Comparison of ENCODE assay signal across 10 cellular contexts in the genomic region with DNA sequence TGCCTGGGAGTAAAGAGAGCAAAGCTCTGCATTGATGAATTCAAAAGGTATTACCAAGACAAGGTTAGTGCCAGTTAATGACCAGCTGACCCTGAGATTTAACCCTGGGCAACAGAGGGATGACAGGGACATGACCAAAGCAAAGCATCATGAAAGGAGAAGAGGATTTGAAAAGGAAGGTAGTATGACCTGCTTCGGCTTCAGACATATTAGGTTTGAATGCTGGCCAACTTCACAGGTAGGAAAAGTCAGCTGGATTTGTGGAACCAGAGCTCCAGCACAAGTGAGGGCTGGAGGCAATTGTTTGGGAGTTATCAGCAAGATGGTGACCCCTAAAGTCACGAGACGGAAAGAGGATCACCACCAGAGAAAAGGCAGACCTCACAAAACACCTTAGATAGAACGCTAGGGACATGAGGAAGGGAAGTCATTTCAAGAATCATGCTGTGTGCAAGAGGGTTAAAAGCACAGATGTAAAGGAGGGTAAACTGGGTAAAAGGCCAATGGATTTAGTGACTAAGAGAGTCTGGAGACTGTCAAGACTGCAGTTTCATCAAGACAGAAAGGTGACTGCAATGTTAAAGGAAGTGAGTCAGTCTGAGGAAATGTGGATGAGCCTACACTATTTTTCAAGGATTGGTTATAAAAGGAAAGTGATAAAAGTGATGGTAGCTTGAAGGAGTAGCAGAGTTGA. TPM values are rescaled to one million over a fixed set of nuclear protein-coding genes. Genes with fewer than 3 reads are reported as not detected.
DNase-seq lines count a peak whose midpoint lies in the region; ATAC-seq and TF ChIP-seq lines count a peak whose summit lies in the region.
"Had no signal": no experiment of that assay in that cellular context is flagged by ENCODE, and none has a peak within 500 bp of the region (broad histone marks: within the 10 kb centered on the region; RNA-seq: fewer than 3 reads in every experiment).

No MANE protein-coding gene starts in this region.

- H4K91ac ChIP-seq in IMR-90 (ENCODE audit: insufficient read depth, low read depth, low read length): peak overlapping the region; percentile 87

- H3K4me1 Mint-ChIP-seq in activated T-cell treated with anti-CD3 and anti-CD28 coated beads, Interleukin-2, amount 50 U/mL, for 4 hours (ENCODE audit: low read depth): no peaks in the 10 kb centered on the region
- H3K4me1 Mint-ChIP-seq: CD4-positive, CD25-positive, alpha-beta regulatory T cell had no signal

- no peak for TF ChIP-seq CTCF in IMR-90 (conservative IDR thresholded peaks at IDR 0.05; ENCODE audit: low read depth, low read length)

- peak overlapping the region; percentile 88 for H3K14ac ChIP-seq in IMR-90 (replicated peaks; ENCODE audit: low read depth, low read length)

- H2BK20ac ChIP-seq in IMR-90 (ENCODE audit: low read depth, low read length): peak overlapping the region; percentile 91

- peaks cover 26 to 69% of the 10 kb centered on the region in 2 experiments for H3K79me1 ChIP-seq in IMR-90 (ENCODE audit: low read depth in 1 of 2, low read length in 2 of 2)

- peak overlapping the region; percentile 43 for H2AK9ac ChIP-seq in IMR-90 (replicated peaks; ENCODE audit: low read depth, low read length, poor library complexity)

- H3K23ac ChIP-seq in IMR-90 (ENCODE audit: low read depth, low read length): peak overlapping the region; percentile 64

- no CpG with 5 or more reads among the region's 4 CpGs for WGBS in IMR-90 (ENCODE audit: extremely low coverage in 2 of 2, insufficient read length in 1 of 2), 2 experiments

- DNase-seq in activated T-cell treated with anti-CD3 and anti-CD28 coated beads, Interleukin-2, amount 50 U/mL, for 4 hours: no peak
- DNase-seq in activated T-cell treated with anti-CD3 and anti-CD28 coated beads, Interleukin-2, amount 50 U/mL, for 48 hours: no peak
- DNase-seq in IMR-90: peak; percentile 98
- no peak for DNase-seq in retina
- no peak for DNase-seq in stimulated activated CD4-positive, alpha-beta T cell treated with anti-CD3 and anti-CD28 coated beads, Interleukin-15, amount 100 ng/mL, for 24 hours
- DNase-seq: stimulated activated CD4-positive, alpha-beta T cell treated with anti-CD3 and anti-CD28 coated beads, Interleukin-4, amount 100 ng/mL, for 1 hour had no signal

- H3K9me3 ChIP-seq in IMR-90 (ENCODE audit: control insufficient read depth, insufficient read depth, low read length) (no peaks in the 10 kb centered on the region), stomach smooth muscle (ENCODE audit: control insufficient read depth in 2 of 2, low read length in 2 of 2) (no peaks in the 10 kb centered on the region)

- no peaks in the 10 kb centered on the region for H3K9me3 Mint-ChIP-seq in activated T-cell treated with anti-CD3 and anti-CD28 coated beads, Interleukin-2, amount 50 U/mL, for 4 hours
- H3K9me3 Mint-ChIP-seq: CD4-positive, CD25-positive, alpha-beta regulatory T cell had no signal

- peaks cover 29% of the 10 kb centered on the region; the same call in 1 of the 2 replicates for H4K20me1 ChIP-seq in IMR-90 (ENCODE audit: insufficient read depth, low read length)

- in situ Hi-C loops in IMR-90 (cut with MboI; ENCODE audit: low sequenced_read_pairs): no loop called here

- peak overlapping the region; percentile 64 for H3K56ac ChIP-seq in IMR-90 (ENCODE audit: extremely low read depth, insufficient read depth, low read length)

- CTCF ChIA-PET in IMR-90 (lab: Yijun Ruan, JAX): interaction anchor here (0.9 kb wide), 2 partner anchors 37 to 215 kb away, joined by 3 to 4 read pairs; partner anchors contain the start of gene CBR4

- H3K4me1 ChIP-seq in IMR-90 (ENCODE audit: control insufficient read depth, insufficient read depth, low read length) (peaks cover 31% of the 10 kb centered on the region), stomach smooth muscle (ENCODE audit: control insufficient read depth, insufficient read depth, low read length) (peaks cover 12% of the 10 kb centered on the region)

- TF ChIP-seq RAD21 in IMR-90 (IDR thresholded peaks at IDR 0.05; ENCODE audit: low read length): peak; percentile 13; the same call in 1 of the 2 replicates

- H4K5ac ChIP-seq in IMR-90 (ENCODE audit: low read depth, low read length): peak overlapping the region; percentile 68

- H3K36me3 ChIP-seq in IMR-90 (ENCODE audit: control insufficient read depth, insufficient read depth, low read length) (peaks cover 2% of the 10 kb centered on the region; the same call in 1 of the 2 replicates), stomach smooth muscle (ENCODE audit: control insufficient read depth in 2 of 2, insufficient read depth in 2 of 2, low read length in 2 of 2) (no peaks in the 10 kb centered on the region)

- H3K9ac ChIP-seq in IMR-90 (ENCODE audit: low read depth, low read length): peak overlapping the region; percentile 23; the same call in 1 of the 2 replicates
- peak overlapping the region in 1 of 2 donors; percentile 7 for H3K9ac ChIP-seq in stomach smooth muscle (ENCODE audit: low read length in 2 of 2)

- peak overlapping the region; percentile 90 for H2AK5ac ChIP-seq in IMR-90 (ENCODE audit: low read depth, low read length)

- no peak overlapping the region for H2AFZ ChIP-seq in IMR-90 (replicated peaks; ENCODE audit: low read length, poor library complexity)

- H2BK15ac ChIP-seq in IMR-90 (ENCODE audit: low read depth, low read length): peak overlapping the region; percentile 89

- peak; percentile 69 to 73 for ATAC-seq in activated T-cell treated with anti-CD3 and anti-CD28 coated beads, Interleukin-2, amount 50 U/mL, for 4 hours
- ATAC-seq in IMR-90 (ENCODE audit: low read depth): peak; percentile 71
- ATAC-seq in esophagus mucosa: peak; percentile 95
- ATAC-seq in GM21381 (IDR thresholded peaks at IDR 0.05; ENCODE audit: unreplicated experiment): no peak

- BruUV-seq in IMR-90 (replicated peaks; lab: Mats Ljungman, UMichigan): no TSS peak

- peaks cover 2% of the 10 kb centered on the region for H3K27me3 Mint-ChIP-seq in activated T-cell treated with anti-CD3 and anti-CD28 coated beads, Interleukin-2, amount 50 U/mL, for 4 hours (ENCODE audit: low read depth)

- H3K4me2 ChIP-seq in IMR-90 (ENCODE audit: low read depth, low read length): peak overlapping the region; percentile 79

- peak overlapping the region; percentile 91 for H3K4ac ChIP-seq in IMR-90 (ENCODE audit: low read depth, low read length)

- H3K27ac ChIP-seq in IMR-90 (ENCODE audit: insufficient read depth, low read length): peak overlapping the region; percentile 68
- H3K27ac ChIP-seq in stomach smooth muscle (ENCODE audit: low read length): peak overlapping the region; percentile 32

- H3K4me3 ChIP-seq in IMR-90 (ENCODE audit: insufficient read depth, low read depth, low read length) (no peak overlapping the region), stomach smooth muscle (ENCODE audit: low read length in 2 of 2) (no peak overlapping the region)

- H3K27me3 ChIP-seq in IMR-90 (ENCODE audit: control insufficient read depth, insufficient read depth, low read length) (no peaks in the 10 kb centered on the region), stomach smooth muscle (ENCODE audit: control insufficient read depth in 1 of 2, insufficient read depth in 2 of 2, low read length in 2 of 2) (no peaks in the 10 kb centered on the region)

- H3K4me3 Mint-ChIP-seq in activated T-cell treated with anti-CD3 and anti-CD28 coated beads, Interleukin-2, amount 50 U/mL, for 4 hours: no peak overlapping the region
- H3K4me3 Mint-ChIP-seq: CD4-positive, CD25-positive, alpha-beta regulatory T cell had no signal

- no peaks in the 10 kb centered on the region for H3K36me3 Mint-ChIP-seq in activated T-cell treated with anti-CD3 and anti-CD28 coated beads, Interleukin-2, amount 50 U/mL, for 4 hours (ENCODE audit: insufficient read depth)
- H3K36me3 Mint-ChIP-seq: CD4-positive, CD25-positive, alpha-beta regulatory T cell had no signal

- peak overlapping the region; percentile 92 for H2BK120ac ChIP-seq in IMR-90 (ENCODE audit: low read depth, low read length)

- peak overlapping the region; percentile 45 to 78 for H4K8ac ChIP-seq in IMR-90 (ENCODE audit: low read depth in 2 of 2, low read length in 2 of 2)

- H3K18ac ChIP-seq in IMR-90 (ENCODE audit: low read depth, low read length): peak overlapping the region; percentile 85

- dilution Hi-C loops in IMR-90 (cut with HindIII; ENCODE audit: low sequenced_read_pairs, unreplicated experiment): no loop called here

- peak overlapping the region; percentile 92 for H2BK5ac ChIP-seq in IMR-90 (ENCODE audit: low read depth, low read length, poor library complexity, severe bottlenecking)

- intact Hi-C loops in IMR-90 (cut with micrococcal nuclease): no loop called here

- POLR2A ChIA-PET in IMR-90 (lab: Charles Lee; ENCODE audit: unreplicated experiment): no interaction called here

- H3K9me1 ChIP-seq in IMR-90 (ENCODE audit: insufficient read depth, low read length): peaks cover 32% of the 10 kb centered on the region

- TF ChIP-seq POLR2A in IMR-90 (IDR thresholded peaks at IDR 0.05; ENCODE audit: low read depth, low read length): no peak

TF ChIP-seq in IMR-90, 13 proteins besides CTCF, POLR2A, EP300 and RAD21 (continues in another document):
- TF ChIP-seq MXI1 (IDR thresholded peaks at IDR 0.05; ENCODE audit: borderline replicate concordance, low read depth, low read length) (no peak), MAFK (IDR thresholded peaks at IDR 0.05; ENCODE audit: low read depth, low read length) (peak; percentile 61; the same call in 1 of the 2 replicates), USF2 (IDR thresholded peaks at IDR 0.05; ENCODE audit: low read depth, low read length) (0 out of 2 replicates have a peak, but pooled peaks have one; percentile 2), NFE2L2 (IDR thresholded peaks at IDR 0.05; ENCODE audit: low read depth, low read length) (peak; percentile 53; the same call in 1 of the 2 replicates), MAZ (IDR thresholded peaks at IDR 0.05; ENCODE audit: borderline replicate concordance, low read depth, low read length) (0 out of 2 replicates have a peak, but pooled peaks have one; percentile 32), CHD1 (IDR thresholded peaks at IDR 0.05; ENCODE audit: low read depth, low read length) (no peak), RCOR1 (IDR thresholded peaks at IDR 0.05; ENCODE audit: insufficient replicate concordance, low read length) (peak; percentile 34)

RNA-seq across cellular contexts. Expression of gene SH3RF1, which starts 45.6 kb away (rescaled TPM):
- 1 to 10 TPM in 1 of 3 donors, under 1 TPM in 2; 0.43 to 1.2 (median 0.56) TPM for total RNA-seq in activated T-cell treated with anti-CD3 and anti-CD28 coated beads, Interleukin-2, amount 50 U/mL, for 4 hours
- total RNA-seq in IMR-90 (2012; rRNA removed) (29.8 and 30.0 TPM in 2 replicates), esophagus mucosa (5.4 TPM)
- 22.0 and 23.1 TPM in 2 replicates for polyA plus RNA-seq in IMR-90 (2012; rRNA removed)
- 12.1 and 19.9 TPM in 2 replicates for polyA plus RNA-seq in IMR-90 (2012; cell fraction: cytosol; rRNA removed)
- polyA plus RNA-seq in IMR-90 (2012; cell fraction: nucleus; rRNA removed; ENCODE audit: low replicate concordance): 27.7 and 38.4 TPM in 2 replicates
- polyA plus RNA-seq: CD4-positive, CD25-positive, alpha-beta regulatory T cell had no signal
